3 cellular contexts compared by ENCODE assay signal in the genomic region with DNA sequence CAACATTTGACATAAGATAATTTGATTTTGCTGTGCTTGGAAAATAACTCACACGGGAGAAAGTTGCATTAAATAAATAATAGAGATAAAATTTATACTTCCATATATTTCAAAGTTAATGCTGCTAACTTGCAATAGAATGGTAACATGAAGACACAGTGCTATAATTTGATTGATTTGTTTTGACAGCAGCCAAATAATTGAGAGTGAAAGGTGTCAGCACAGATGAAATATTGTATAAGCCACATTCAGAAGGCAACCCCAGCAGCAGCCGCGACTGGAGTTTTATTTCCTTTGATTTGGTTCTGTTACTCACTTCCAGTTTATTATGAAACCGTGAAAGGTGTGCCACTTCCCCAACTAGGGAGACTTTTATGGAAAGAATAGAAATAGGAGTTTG.
"Had no signal": no experiment of that assay in that cellular context is flagged by ENCODE, and none has a peak within 500 bp of the region (broad histone marks: within the 10 kb centered on the region; RNA-seq: fewer than 3 reads in every experiment).

No MANE protein-coding gene starts in this region.

- ATAC-seq: GM12878 had no signal

- H3K4me3 ChIP-seq: GM12878 had no signal

- DNase-seq: GDM1, GF-D8 had no signal
